Comparison of ENCODE assay signal across 19 cellular contexts in the genomic region with DNA sequence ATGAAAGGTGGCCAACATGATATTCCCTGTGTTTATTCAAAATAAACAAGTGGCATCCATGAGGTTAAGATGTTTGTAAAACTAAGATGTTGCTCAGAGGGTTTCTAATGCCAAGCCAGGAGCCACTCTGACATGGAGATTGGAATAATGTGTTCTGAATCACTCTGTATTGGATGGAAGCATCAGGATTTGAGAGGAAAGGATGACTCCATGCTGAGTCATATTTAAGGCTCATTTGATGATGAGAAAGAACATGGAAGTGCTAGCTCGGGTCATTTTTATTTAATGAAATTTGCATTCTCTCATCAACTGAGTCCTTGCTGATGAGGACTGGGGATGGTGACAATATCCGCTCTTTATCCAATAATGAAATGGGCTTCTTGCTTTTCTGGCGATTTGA. TPM values are rescaled to one million over a fixed set of nuclear protein-coding genes. Genes with fewer than 3 reads are reported as not detected.
DNase-seq lines count a peak whose midpoint lies in the region; ATAC-seq and TF ChIP-seq lines count a peak whose summit lies in the region.
"Had no signal": no experiment of that assay in that cellular context is flagged by ENCODE, and none has a peak within 500 bp of the region (broad histone marks: within the 10 kb centered on the region; RNA-seq: fewer than 3 reads in every experiment).

No MANE protein-coding gene starts in this region.

- TF ChIP-seq POLR2A in stomach (IDR thresholded peaks at IDR 0.05), result no peak

- in situ Hi-C loops in brain microvascular endothelial cell (cut with HindIII; ENCODE audit: low pct_ligation_motif_present, low sequenced_read_pairs), result no loop called here

- WGBS in stomach, 5 donors, result 80 to 92% (median 85%) methylated on average over 3 of the region's 3 CpGs

- intact Hi-C loops in stomach (cut with DNase I; ENCODE audit: low total_unique reads), result no loop called here

- H3K4me3 ChIP-seq in AG10803 (ENCODE audit: low read length), result no peak overlapping the region
- H3K4me3 ChIP-seq in brain microvascular endothelial cell (ENCODE audit: low read depth, low read length), result no peak overlapping the region
- H3K4me3 ChIP-seq in kidney epithelial cell (ENCODE audit: low read depth, low read length), result no peak overlapping the region
- H3K4me3 ChIP-seq in stomach, result no peak overlapping the region

- H3K36me3 ChIP-seq in brain microvascular endothelial cell (replicated peaks) (no peaks in the 10 kb centered on the region), kidney epithelial cell (ENCODE audit: control insufficient read depth, insufficient read depth, low read length) (no peaks in the 10 kb centered on the region), stomach (no peaks in the 10 kb centered on the region)

- no peak for ATAC-seq in GM19351 (IDR thresholded peaks at IDR 0.05; ENCODE audit: unreplicated experiment)
- ATAC-seq: activated T-helper 17 cell treated with anti-CD3 and anti-CD28 coated beads, Interleukin-2, amount 50 U/mL, for 72 hours; right cardiac atrium; T-cell had no signal

- DNase-seq in AG10803 (ENCODE audit: low read depth) (peak; percentile 68), LHCN-M2 (ENCODE audit: low read depth) (peak; percentile 0), brain microvascular endothelial cell (peak; percentile 35), kidney epithelial cell (ENCODE audit: low read depth) (peak; percentile 42), NOMO-1 treated with dmso at 0.1 percent for 144 hours (lab: John Stamatoyannopoulos, UW; ENCODE audit: unreplicated experiment) (no peak), hippocampal formation (lab: John Stamatoyannopoulos, UW) (no peak), stomach (no peak)
- DNase-seq: immature natural killer cell; NCI-H2171; NCI-H82; right cardiac atrium; RPMI8226; stimulated activated CD4-positive, alpha-beta T cell treated with anti-CD3 and anti-CD28 coated beads, Interleukin-2, amount 100 ng/mL, for 24 hours; substantia nigra; T-cell had no signal

- peaks cover 8% of the 10 kb centered on the region for H3K27me3 ChIP-seq in brain microvascular endothelial cell (replicated peaks)
- peaks cover 4% of the 10 kb centered on the region for H3K27me3 ChIP-seq in kidney epithelial cell (ENCODE audit: control insufficient read depth, insufficient read depth, low read length)
- H3K27me3 ChIP-seq in stomach, result peaks cover under 1 to 39% (median 5%) of the 10 kb centered on the region in 3 donors

- no peak for TF ChIP-seq CTCF in AG10803 (conservative IDR thresholded peaks at IDR 0.05; ENCODE audit: low read length)
- no peak for TF ChIP-seq CTCF in brain microvascular endothelial cell (IDR thresholded peaks at IDR 0.05; ENCODE audit: low read depth, low read length, missing control alignments)
- TF ChIP-seq CTCF in kidney epithelial cell (IDR thresholded peaks at IDR 0.05; ENCODE audit: insufficient read depth, low read length, poor library complexity, severe bottlenecking), result no peak
- no peak for TF ChIP-seq CTCF in stomach (IDR thresholded peaks at IDR 0.05)

- H3K4me1 ChIP-seq in stomach, result peaks cover 0 to under 1% (median 0%) of the 10 kb centered on the region in 4 donors

- H3K27ac ChIP-seq in brain microvascular endothelial cell (no peak overlapping the region), stomach (no peak overlapping the region)

- no peak for TF ChIP-seq EP300 in stomach (IDR thresholded peaks at IDR 0.05)

- no peaks in the 10 kb centered on the region for H3K9me3 ChIP-seq in stomach

RNA-seq across cellular contexts. Expression of gene VAT1L, which starts 6.2 kb away (rescaled TPM):
- not detected in 2 replicates for total RNA-seq in LHCN-M2 (2014; rRNA removed)
- not detected for polyA plus RNA-seq in LHCN-M2 (2012)
- 0.29 and 0.41 TPM in 2 replicates for total RNA-seq in kidney epithelial cell
- 1 to 10 TPM in 2 of 5 donors, under 1 TPM in 1, not detected in 2; 0.87 to 5.1 (median 1.2) TPM for total RNA-seq in stomach
- 1 to 10 TPM in 2 of 3 donors, under 1 TPM in 1; 0.61 to 4.4 (median 1.5) TPM for polyA plus RNA-seq in stomach
- total RNA-seq: activated CD8-positive, alpha-beta memory T cell treated with anti-CD3 and anti-CD28 coated beads for 36 hours; activated T-helper 17 cell treated with anti-CD3 and anti-CD28 coated beads, Interleukin-2, amount 50 U/mL, for 72 hours had no signal
- polyA plus RNA-seq: IgD-negative memory B cell, immature natural killer cell had no signal

Comparison
In these comparisons a context has a peak if more than half of its experiments do, and no peak if none do; other contexts are left out.
1. DNase-seq: peak in AG10803 (single experiment), LHCN-M2 (single experiment), brain microvascular endothelial cell (single experiment) and kidney epithelial cell (single experiment); none in NOMO-1 treated with dmso at 0.1 percent for 144 hours (single experiment), hippocampal formation (0 of 2) and stomach (single experiment).